ENCODE assay signal across 15 cellular contexts in genomic region chr17:70053241-70054234, GRCh38. TPM values are rescaled to one million over a fixed set of nuclear protein-coding genes. Genes with fewer than 3 reads are reported as not detected.
DNase-seq lines count a peak whose midpoint lies in the region; ATAC-seq and TF ChIP-seq lines count a peak whose summit lies in the region.
"Had no signal": no experiment of that assay in that cellular context is flagged by ENCODE, and none has a peak within 500 bp of the region (broad histone marks: within the 10 kb centered on the region; RNA-seq: fewer than 3 reads in every experiment).

No MANE protein-coding gene starts in this region.

- peak overlapping the region; percentile 68; the same call in 1 of the 2 replicates for H3K14ac ChIP-seq in IMR-90 (replicated peaks; ENCODE audit: low read depth, low read length)

- no peak for TF ChIP-seq RAD21 in IMR-90 (IDR thresholded peaks at IDR 0.05; ENCODE audit: low read length)

- H3K18ac ChIP-seq in IMR-90 (ENCODE audit: low read depth, low read length), result peak overlapping the region; percentile 57

- no peak overlapping the region for H2BK5ac ChIP-seq in IMR-90 (ENCODE audit: low read depth, low read length, poor library complexity, severe bottlenecking)

- no peaks in the 10 kb centered on the region for H3K9me3 ChIP-seq in IMR-90 (ENCODE audit: control insufficient read depth, insufficient read depth, low read length)
- H3K9me3 ChIP-seq in mammary epithelial cell (replicated peaks; ENCODE audit: insufficient read depth, low read length), result no peaks in the 10 kb centered on the region
- H3K9me3 ChIP-seq in gastrocnemius medialis, result no peaks in the 10 kb centered on the region
- H3K9me3 ChIP-seq in WERI-Rb-1 (ENCODE audit: severe bottlenecking), result no peaks in the 10 kb centered on the region
- H3K9me3 ChIP-seq: BLaER1 had no signal

- no peaks in the 10 kb centered on the region for H3K79me2 ChIP-seq in mammary epithelial cell (ENCODE audit: insufficient read depth, low read length)

- dilution Hi-C loops in IMR-90 (cut with HindIII; ENCODE audit: low sequenced_read_pairs, unreplicated experiment), result no loop called here
- dilution Hi-C loops in mammary epithelial cell (cut with HindIII; ENCODE audit: low sequenced_read_pairs), result no loop called here

- peak overlapping the region; percentile 90 for H4K5ac ChIP-seq in IMR-90 (ENCODE audit: low read depth, low read length)

- TF ChIP-seq CTCF in IMR-90 (conservative IDR thresholded peaks at IDR 0.05; ENCODE audit: low read depth, low read length) (no peak), mammary epithelial cell (conservative IDR thresholded peaks at IDR 0.05 in 1 of 2, IDR thresholded peaks at IDR 0.05 in 1 of 2; ENCODE audit: extremely low read depth in 1 of 2, insufficient read depth in 1 of 2, low read depth in 1 of 2, low read length in 2 of 2) (no peak), gastrocnemius medialis (IDR thresholded peaks at IDR 0.05 in 4 of 5, conservative IDR thresholded peaks at IDR 0.05 in 1 of 5) (no peak), WERI-Rb-1 (IDR thresholded peaks at IDR 0.05; ENCODE audit: low read depth, low read length) (no peak)

- DNase-seq in IMR-90 (peak; percentile 36), mammary epithelial cell (no peak), kidney glomerular epithelial cell (lab: John Stamatoyannopoulos, UW) (peak; percentile 6), gastrocnemius medialis (no peak), WERI-Rb-1 (no peak), COLO829 (ENCODE audit: low spot score) (no peak), MV-4-11 (lab: John Stamatoyannopoulos, UW) (no peak)
- DNase-seq: activated T-cell treated with anti-CD3 and anti-CD28 coated beads, Interleukin-2, amount 50 U/mL, for 24 hours; effector CD8-positive, alpha-beta T cell; KG1; NCI-H2081 had no signal

- H3K23ac ChIP-seq in IMR-90 (ENCODE audit: low read depth, low read length), result no peak overlapping the region

- peak overlapping the region; percentile 15; the same call in 1 of the 2 replicates for H3K4ac ChIP-seq in IMR-90 (ENCODE audit: low read depth, low read length)

- POLR2A ChIA-PET in IMR-90 (lab: Charles Lee; ENCODE audit: unreplicated experiment), result interaction anchor here (0.6 kb wide), 1 partner anchor 107 kb away, joined by 3 read pairs; no protein-coding TSS in a partner anchor

- H2AK5ac ChIP-seq in IMR-90 (ENCODE audit: low read depth, low read length), result no peak overlapping the region

- peak; percentile 57 for ATAC-seq in IMR-90 (ENCODE audit: low read depth)
- peak in 1 of 2 donors; percentile 70 for ATAC-seq in gastrocnemius medialis
- ATAC-seq in GM21528 (IDR thresholded peaks at IDR 0.05; ENCODE audit: low FRiP score, unreplicated experiment), result no peak
- ATAC-seq: SK-N-SH treated with all-trans-retinoic acid at 6 μM for 48 hours had no signal

- H3K9me1 ChIP-seq in IMR-90 (ENCODE audit: insufficient read depth, low read length), result no peaks in the 10 kb centered on the region; the same call in 1 of the 2 replicates

- peak overlapping the region; percentile 30; the same call in 1 of the 2 replicates for H3K4me3 ChIP-seq in IMR-90 (ENCODE audit: insufficient read depth, low read depth, low read length)
- no peak overlapping the region for H3K4me3 ChIP-seq in mammary epithelial cell (replicated peaks in 1 of 3; ENCODE audit: insufficient read depth in 1 of 3, low read depth in 2 of 3, low read length in 3 of 3)
- peak overlapping the region; percentile 5 to 42 (median 39) for H3K4me3 ChIP-seq in gastrocnemius medialis
- H3K4me3 ChIP-seq in WERI-Rb-1 (ENCODE audit: low read depth, low read length), result no peak overlapping the region
- H3K4me3 ChIP-seq: BLaER1 had no signal

- no TSS peak for BruUV-seq in IMR-90 (replicated peaks; lab: Mats Ljungman, UMichigan)
- no TSS peak for BruUV-seq in mammary epithelial cell (replicated peaks; lab: Mats Ljungman, UMichigan)

- H3K9ac ChIP-seq in IMR-90 (ENCODE audit: low read depth, low read length) (peak overlapping the region; percentile 67), mammary epithelial cell (ENCODE audit: insufficient read depth, low read length) (no peak overlapping the region)
- H3K9ac ChIP-seq: BLaER1 had no signal

- H3K79me1 ChIP-seq in IMR-90 (ENCODE audit: low read depth in 1 of 2, low read length in 2 of 2), result no peaks in the 10 kb centered on the region

- H2BK15ac ChIP-seq in IMR-90 (ENCODE audit: low read depth, low read length), result no peak overlapping the region; the same call in 2 of the 3 replicates

- peak overlapping the region; percentile 18 to 52 for H4K8ac ChIP-seq in IMR-90 (ENCODE audit: low read depth in 2 of 2, low read length in 2 of 2)

- H3K4me2 ChIP-seq in IMR-90 (ENCODE audit: low read depth, low read length) (peak overlapping the region; percentile 97), mammary epithelial cell (ENCODE audit: insufficient read depth, low read depth, low read length) (no peak overlapping the region)
- H3K4me2 ChIP-seq: BLaER1 had no signal

- H3K56ac ChIP-seq in IMR-90 (ENCODE audit: extremely low read depth, insufficient read depth, low read length), result no peak overlapping the region

- H4K20me1 ChIP-seq in IMR-90 (ENCODE audit: insufficient read depth, low read length), result no peaks in the 10 kb centered on the region
- no peaks in the 10 kb centered on the region for H4K20me1 ChIP-seq in mammary epithelial cell (ENCODE audit: insufficient read depth, low read length)
- H4K20me1 ChIP-seq: BLaER1 had no signal

- H2BK20ac ChIP-seq in IMR-90 (ENCODE audit: low read depth, low read length), result 0 out of 2 replicates have a peak overlapping the region, but pooled peaks have one; percentile 34

- H3K4me1 ChIP-seq in IMR-90 (ENCODE audit: control insufficient read depth, insufficient read depth, low read length), result peaks cover 5% of the 10 kb centered on the region; the same call in 1 of the 2 replicates
- peaks cover 7% of the 10 kb centered on the region for H3K4me1 ChIP-seq in mammary epithelial cell (ENCODE audit: insufficient read depth, low read length)
- H3K4me1 ChIP-seq in gastrocnemius medialis, result peaks cover 18 to 22% of the 10 kb centered on the region in 2 donors
- H3K4me1 ChIP-seq: BLaER1 had no signal

- H3K27ac ChIP-seq in IMR-90 (ENCODE audit: insufficient read depth, low read length) (peak overlapping the region; percentile 48; the same call in 1 of the 2 replicates), mammary epithelial cell (ENCODE audit: insufficient read depth, low read depth, low read length) (no peak overlapping the region), gastrocnemius medialis (peak overlapping the region in 3 of 4 donors; percentile 28 to 47 (median 36)), WERI-Rb-1 (no peak overlapping the region)
- H3K27ac ChIP-seq: BLaER1 had no signal

- intact Hi-C loops in IMR-90 (cut with micrococcal nuclease) (no loop called here), mammary epithelial cell (cut with micrococcal nuclease) (no loop called here), gastrocnemius medialis (cut with DNase I; ENCODE audit: low total_unique reads) (loop anchor here (5.0 kb wide), 1 partner anchor 84 kb away; no protein-coding TSS in a partner anchor)

- H3K27me3 ChIP-seq in IMR-90 (ENCODE audit: control insufficient read depth, insufficient read depth, low read length) (no peaks in the 10 kb centered on the region), mammary epithelial cell (ENCODE audit: insufficient read depth, low read length) (no peaks in the 10 kb centered on the region), gastrocnemius medialis (no peaks in the 10 kb centered on the region), WERI-Rb-1 (ENCODE audit: insufficient read depth, low read depth, severe bottlenecking) (no peaks in the 10 kb centered on the region)
- H3K27me3 ChIP-seq: BLaER1 had no signal

- no peak overlapping the region; the same call in 1 of the 2 replicates for H4K91ac ChIP-seq in IMR-90 (ENCODE audit: insufficient read depth, low read depth, low read length)

- H3K36me3 ChIP-seq in IMR-90 (ENCODE audit: control insufficient read depth, insufficient read depth, low read length), result no peaks in the 10 kb centered on the region
- H3K36me3 ChIP-seq in mammary epithelial cell (ENCODE audit: insufficient read depth, low read length), result no peaks in the 10 kb centered on the region
- H3K36me3 ChIP-seq in gastrocnemius medialis, result no peaks in the 10 kb centered on the region
- no peaks in the 10 kb centered on the region for H3K36me3 ChIP-seq in WERI-Rb-1
- H3K36me3 ChIP-seq: BLaER1 had no signal

- TF ChIP-seq POLR2A in IMR-90 (IDR thresholded peaks at IDR 0.05; ENCODE audit: low read depth, low read length) (no peak), gastrocnemius medialis (IDR thresholded peaks at IDR 0.05) (no peak)

- 44% methylated on average over 4 of the region's 13 CpGs; no CpG with 5 or more reads in 1 of the 2 experiments for WGBS in IMR-90 (ENCODE audit: extremely low coverage in 2 of 2, insufficient read length in 1 of 2), 2 experiments
- WGBS in mammary epithelial cell (ENCODE audit: low coverage, missing lambda C conversion rate), result 72% methylated on average over 11 of the region's 13 CpGs

- peak overlapping the region; percentile 66; the same call in 1 of the 2 replicates for H2BK120ac ChIP-seq in IMR-90 (ENCODE audit: low read depth, low read length)

- in situ Hi-C loops in IMR-90 (cut with MboI; ENCODE audit: low sequenced_read_pairs), result no loop called here
- in situ Hi-C loops in mammary epithelial cell (cut with MboI; ENCODE audit: low sequenced_read_pairs in 2 of 2), result no loop called here
- in situ Hi-C loops in gastrocnemius medialis (cut with MboI; ENCODE audit: low sequenced_read_pairs in 4 of 4), result no loop called here

- H2AK9ac ChIP-seq in IMR-90 (replicated peaks; ENCODE audit: low read depth, low read length, poor library complexity), result no peak overlapping the region

- H2AFZ ChIP-seq in IMR-90 (replicated peaks; ENCODE audit: low read length, poor library complexity) (peak overlapping the region; percentile 1), mammary epithelial cell (ENCODE audit: low read depth, low read length) (peak overlapping the region; percentile 33)

- CTCF ChIA-PET in IMR-90 (lab: Yijun Ruan, JAX) (interaction anchor here (0.7 to 1.5 kb wide), 4 partner anchors 10 to 448 kb away, joined by 3 to 6 read pairs (median 3); no protein-coding TSS in a partner anchor), mammary epithelial cell (lab: Charles Lee; ENCODE audit: low non-redundant PET) (no interaction called here)

TF ChIP-seq in IMR-90, 13 proteins besides CTCF, POLR2A, EP300 and RAD21 (continues in another document):
- no peak for TF ChIP-seq MXI1 (IDR thresholded peaks at IDR 0.05; ENCODE audit: borderline replicate concordance, low read depth, low read length)

RNA-seq across cellular contexts. Expression of gene KCNJ16, which starts 21.5 kb away (rescaled TPM):
- not detected in 2 replicates for total RNA-seq in IMR-90 (2012; rRNA removed)
- not detected in 2 replicates for polyA plus RNA-seq in IMR-90 (2012; rRNA removed)
- not detected in 2 replicates for polyA plus RNA-seq in IMR-90 (2012; cell fraction: cytosol; rRNA removed)
- polyA plus RNA-seq in IMR-90 (2012; cell fraction: nucleus; rRNA removed; ENCODE audit: low replicate concordance), result 0.01 TPM in 1 of 2 replicates, not detected in the other
- total RNA-seq in mammary epithelial cell, result 1 to 10 TPM in 1 of 2 donors, not detected in 1; 1.5 TPM
- polyA plus RNA-seq in mammary epithelial cell, result 0.03 TPM
- not detected for polyA minus RNA-seq in mammary epithelial cell
- under 1 TPM in 1 of 4 donors, not detected in 3; 1.00 TPM for total RNA-seq in gastrocnemius medialis
- total RNA-seq: lung microvascular endothelial cell had no signal

Comparison
In these comparisons a context has a peak if more than half of its experiments do, and no peak if none do; other contexts are left out.
1. DNase-seq: peak in IMR-90 (single experiment) and kidney glomerular epithelial cell (single experiment); none in mammary epithelial cell (single experiment), gastrocnemius medialis (0 of 2), WERI-Rb-1 (single experiment), COLO829 (single experiment) and MV-4-11 (single experiment).
2. H3K27ac ChIP-seq: peak in IMR-90 (single experiment) and gastrocnemius medialis (3 of 4); none in mammary epithelial cell (single experiment) and WERI-Rb-1 (single experiment).
3. H3K4me3 ChIP-seq: peak in IMR-90 (single experiment) and gastrocnemius medialis (4 of 4); none in mammary epithelial cell (0 of 3) and WERI-Rb-1 (single experiment).